Comparison of ENCODE assay signal across 1 cellular context in the genomic region with DNA sequence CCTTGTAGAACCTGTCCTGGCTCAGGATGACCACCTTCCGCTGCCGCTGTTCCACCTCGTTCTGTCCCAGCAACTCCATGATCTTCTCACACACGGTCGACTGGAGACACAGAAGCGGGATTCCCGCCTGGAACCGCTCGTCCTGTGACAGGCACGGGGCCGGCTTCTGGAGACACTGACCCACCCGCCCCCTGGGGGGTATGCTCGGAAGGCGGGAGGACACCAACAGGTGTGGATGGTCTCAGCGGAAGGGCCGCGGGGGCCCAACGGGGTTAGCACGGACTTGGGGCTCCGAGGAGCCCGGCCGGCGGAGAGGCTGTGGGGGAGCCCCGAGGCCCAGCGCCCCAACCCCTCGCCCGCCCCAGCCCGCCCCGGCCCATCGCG.
TF ChIP-seq lines count a peak whose summit lies in the region.

No MANE protein-coding gene starts in this region.

TF ChIP-seq in IMR-90, 13 proteins besides CTCF, POLR2A, EP300 and RAD21 (continued from another document):
- TF ChIP-seq RCOR1 (IDR thresholded peaks at IDR 0.05; ENCODE audit: insufficient replicate concordance, low read length), result no peak
TF ChIP-seq in IMR-90: peak in this region for 0.
